ENCODE assay signal across 26 cellular contexts in genomic region chr2:233325814-233326213, GRCh38. TPM values are rescaled to one million over a fixed set of nuclear protein-coding genes. Genes with fewer than 3 reads are reported as not detected.
"Had no signal": no experiment of that assay in that cellular context is flagged by ENCODE, and none has a peak within 500 bp of the region (broad histone marks: within the 10 kb centered on the region; RNA-seq: fewer than 3 reads in every experiment).

No MANE protein-coding gene starts in this region.

- H3K27ac ChIP-seq: coronary artery, heart right ventricle, ovary, right atrium auricular region, sigmoid colon, skin epidermis, tibial artery, upper lobe of right lung, vagina had no signal

- H3K36me3 Mint-ChIP-seq: naive thymus-derived CD8-positive, alpha-beta T cell; stimulated activated effector memory CD8-positive, alpha-beta T cell treated with anti-CD3 and anti-CD28 coated beads, Interleukin-12 subunit alpha, Interleukin-12 subunit beta, amount 100 ng/mL, for 72 hours had no signal

- H3K9me3 ChIP-seq: heart right ventricle, ovary, right atrium auricular region, sigmoid colon, tibial artery, upper lobe of right lung, vagina had no signal

- H3K4me3 Mint-ChIP-seq: naive thymus-derived CD8-positive, alpha-beta T cell; stimulated activated effector memory CD8-positive, alpha-beta T cell treated with anti-CD3 and anti-CD28 coated beads, Interleukin-12 subunit alpha, Interleukin-12 subunit beta, amount 100 ng/mL, for 72 hours had no signal

- H3K4me1 ChIP-seq: right atrium auricular region, sigmoid colon, tibial artery, upper lobe of right lung, vagina had no signal

- H3K4me3 ChIP-seq: coronary artery, heart right ventricle, ovary, right atrium auricular region, sigmoid colon, skin epidermis, tibial artery, upper lobe of right lung, vagina had no signal

- H3K27me3 Mint-ChIP-seq: naive thymus-derived CD8-positive, alpha-beta T cell had no signal

- DNase-seq: effector CD4-positive, alpha-beta T cell; heart right ventricle; hypothalamus; kidney glomerular epithelial cell; naive thymus-derived CD8-positive, alpha-beta T cell; ovary; sigmoid colon; stimulated activated CD4-positive, alpha-beta T cell treated with anti-CD3 and anti-CD28 coated beads, Interleukin-4, amount 100 ng/mL, for 1 hour; stimulated activated CD8-positive, alpha-beta memory T cell treated with anti-CD3 and anti-CD28 coated beads, Interleukin-4, amount 100 ng/mL, for 48 hours; stimulated activated naive CD8-positive, alpha-beta T cell treated with anti-CD3 and anti-CD28 coated beads, Interleukin-15, Interleukin-2, amounts not matched to agents 100 U/mL and 50 U/mL, for 24 hours; tibial artery; upper lobe of right lung had no signal

- H3K36me3 ChIP-seq: heart right ventricle, ovary, right atrium auricular region, sigmoid colon, tibial artery, upper lobe of right lung, vagina had no signal

- H3K27ac Mint-ChIP-seq: stimulated activated effector memory CD8-positive, alpha-beta T cell treated with anti-CD3 and anti-CD28 coated beads, Interleukin-12 subunit alpha, Interleukin-12 subunit beta, amount 100 ng/mL, for 72 hours had no signal

- H3K9me3 Mint-ChIP-seq: naive thymus-derived CD8-positive, alpha-beta T cell; stimulated activated effector memory CD8-positive, alpha-beta T cell treated with anti-CD3 and anti-CD28 coated beads, Interleukin-12 subunit alpha, Interleukin-12 subunit beta, amount 100 ng/mL, for 72 hours had no signal

- H3K27me3 ChIP-seq: ovary, right atrium auricular region, sigmoid colon, upper lobe of right lung, vagina had no signal

RNA-seq across cellular contexts. Expression of gene SAG, which starts 18.2 kb away (rescaled TPM):
- total RNA-seq: esophagus mucosa, fibroblast of lung, glomerular endothelial cell, heart right ventricle, liver, lung microvascular endothelial cell, mesenteric fat pad, ovary, posterior vena cava, sigmoid colon, temporal lobe, upper lobe of right lung, vagina had no signal
- polyA plus RNA-seq: fibroblast of lung; heart right ventricle; liver; naive thymus-derived CD8-positive, alpha-beta T cell; neural cell; ovary; sigmoid colon had no signal
